In genomic region chr17:67364847-67365761, GRCh38 we compare ENCODE assay signal across 8 cellular contexts. TPM values are rescaled to one million over a fixed set of nuclear protein-coding genes. Genes with fewer than 3 reads are reported as not detected.
DNase-seq lines count a peak whose midpoint lies in the region; ATAC-seq, FAIRE-seq and TF ChIP-seq lines count a peak whose summit lies in the region.

No MANE protein-coding gene starts in this region.

- H3K27me3 ChIP-seq in bronchial epithelial cell (ENCODE audit: control insufficient read depth, insufficient read depth, low read length) (no peaks in the 10 kb centered on the region), muscle layer of colon (ENCODE audit: control insufficient read depth in 1 of 2, insufficient read depth in 2 of 2, low read length in 2 of 2) (no peaks in the 10 kb centered on the region)

- DNase-seq in AG10803 (ENCODE audit: low read depth) (no peak), bronchial epithelial cell (ENCODE audit: low read depth) (no peak), NCI-H1092 treated with DMSO at 0.1 percent for 48 hours (lab: John Stamatoyannopoulos, UW) (no peak), mucosa of descending colon (no peak)

- H3K36me3 ChIP-seq in bronchial epithelial cell (ENCODE audit: control insufficient read depth, insufficient read depth, low read length) (no peaks in the 10 kb centered on the region), muscle layer of colon (ENCODE audit: insufficient read depth, low read length) (peaks cover 13% of the 10 kb centered on the region), mucosa of descending colon (ENCODE audit: low read depth) (no peaks in the 10 kb centered on the region)

- no peaks in the 10 kb centered on the region for H3K27me3 Mint-ChIP-seq in IgD-negative memory B cell

- H3K4me1 Mint-ChIP-seq in IgD-negative memory B cell: peaks cover 38 to 41% (median 39%) of the 10 kb centered on the region in 3 donors

- peak overlapping the region; percentile 96 for H3K9ac ChIP-seq in muscle layer of colon (ENCODE audit: low read length)

- peak overlapping the region; percentile 87 to 99 (median 98) for H3K4me3 Mint-ChIP-seq in IgD-negative memory B cell

- no peaks in the 10 kb centered on the region for H3K9me3 Mint-ChIP-seq in IgD-negative memory B cell

- intact Hi-C loops in mucosa of descending colon (cut with DNase I, micrococcal nuclease): no loop called here

- ATAC-seq in GM21390 (IDR thresholded peaks at IDR 0.05; ENCODE audit: unreplicated experiment) (no peak), mucosa of descending colon (no peak), HG02759 (IDR thresholded peaks at IDR 0.05; ENCODE audit: unreplicated experiment) (no peak)

- peaks cover 17% of the 10 kb centered on the region for H3K4me1 ChIP-seq in muscle layer of colon (ENCODE audit: insufficient read depth, low read length)
- peaks cover 28% of the 10 kb centered on the region for H3K4me1 ChIP-seq in mucosa of descending colon (ENCODE audit: low read depth)

- H3K36me3 Mint-ChIP-seq in IgD-negative memory B cell: no peaks in the 10 kb centered on the region

- FAIRE-seq in bronchial epithelial cell (lab: Jason Lieb, UNC): no peak

- peak overlapping the region; percentile 62 to 97 (median 97) for H3K27ac Mint-ChIP-seq in IgD-negative memory B cell

- TF ChIP-seq CTCF in AG10803 (conservative IDR thresholded peaks at IDR 0.05; ENCODE audit: low read length): no peak
- no peak for TF ChIP-seq CTCF in bronchial epithelial cell (IDR thresholded peaks at IDR 0.05; ENCODE audit: insufficient read depth, low read length, severe bottlenecking)
- TF ChIP-seq CTCF in mucosa of descending colon (IDR thresholded peaks at IDR 0.05): no peak

- H3K4me3 ChIP-seq in AG10803 (ENCODE audit: low read length): peak overlapping the region; percentile 98
- peak overlapping the region; percentile 99 for H3K4me3 ChIP-seq in bronchial epithelial cell (ENCODE audit: low read depth, low read length)
- peak overlapping the region; percentile 87 to 99 for H3K4me3 ChIP-seq in muscle layer of colon (ENCODE audit: low read depth in 1 of 2, low read length in 2 of 2)
- no peak overlapping the region for H3K4me3 ChIP-seq in mucosa of descending colon

- H3K9me3 ChIP-seq in muscle layer of colon (ENCODE audit: low read length): no peaks in the 10 kb centered on the region
- H3K9me3 ChIP-seq in mucosa of descending colon: no peaks in the 10 kb centered on the region

- H3K27ac ChIP-seq in muscle layer of colon (ENCODE audit: low read depth, low read length): peak overlapping the region; percentile 96

RNA-seq across cellular contexts. Expression of gene PSMD12, which starts 1.3 kb away (rescaled TPM):
- 30.1 TPM for polyA plus RNA-seq in IgD-negative memory B cell
- total RNA-seq in bronchial epithelial cell (13.2 and 26.2 TPM in 2 replicates), mucosa of descending colon (10 to 100 TPM; 33.5 to 59.8 (median 41.2) TPM)

RNA-seq across cellular contexts. Expression of gene PITPNC1, which starts 12.0 kb away (rescaled TPM):
- 26.0 TPM for polyA plus RNA-seq in IgD-negative memory B cell
- total RNA-seq in bronchial epithelial cell (23.6 and 28.7 TPM in 2 replicates), mucosa of descending colon (10 to 100 TPM; 10.7 to 11.4 (median 10.9) TPM)
